10 cellular contexts compared by ENCODE assay signal in genomic region chr9:133116346-133117231, GRCh38. TPM values are rescaled to one million over a fixed set of nuclear protein-coding genes. Genes with fewer than 3 reads are reported as not detected.
DNase-seq lines count a peak whose midpoint lies in the region; ATAC-seq and TF ChIP-seq lines count a peak whose summit lies in the region.
"Had no signal": no experiment of that assay in that cellular context is flagged by ENCODE, and none has a peak within 500 bp of the region (broad histone marks: within the 10 kb centered on the region; RNA-seq: fewer than 3 reads in every experiment).

No MANE protein-coding gene starts in this region.

- H3K36me3 ChIP-seq in stomach: peaks cover 0 to 6% (median 6%) of the 10 kb centered on the region in 4 donors

- peak overlapping the region; percentile 85 for H3K27ac Mint-ChIP-seq in activated CD8-positive, alpha-beta T cell treated with anti-CD3 and anti-CD28 coated beads for 36 hours
- H3K27ac Mint-ChIP-seq in activated CD8-positive, alpha-beta T cell treated with anti-CD3 and anti-CD28 coated beads, Interleukin-2, amount 10 ng/mL, durations not matched to agents 7 days and 5 days: no peak overlapping the region
- peak overlapping the region; percentile 66 for H3K27ac Mint-ChIP-seq in activated naive CD8-positive, alpha-beta T cell treated with anti-CD3 and anti-CD28 coated beads for 36 hours

- H3K4me1 ChIP-seq in stomach: peaks cover 71 to 96% (median 91%) of the 10 kb centered on the region in 4 donors

- TF ChIP-seq EP300 in stomach (IDR thresholded peaks at IDR 0.05): no peak

- no peak for DNase-seq in activated CD8-positive, alpha-beta T cell treated with anti-CD3 and anti-CD28 coated beads for 36 hours
- DNase-seq in activated CD8-positive, alpha-beta T cell treated with anti-CD3 and anti-CD28 coated beads, Interleukin-2, amount 10 ng/mL, durations not matched to agents 7 days and 5 days: no peak
- no peak for DNase-seq in activated naive CD8-positive, alpha-beta T cell treated with anti-CD3 and anti-CD28 coated beads for 36 hours
- DNase-seq in left colon: peak in 1 of 2 donors; percentile 38
- DNase-seq in stomach: no peak
- DNase-seq in NCI-H524 (lab: John Stamatoyannopoulos, UW): no peak
- no peak for DNase-seq in HUDEP-2 (lab: John Stamatoyannopoulos, UW; ENCODE audit: unreplicated experiment in 76 of 76)
- DNase-seq: activated gamma-delta T cell treated with Interleukin-2 at 50 U/mL for 16 hours had no signal

- peak overlapping the region in 3 of 5 donors; percentile 12 to 94 (median 91) for H3K27ac ChIP-seq in stomach

- H3K27me3 ChIP-seq in stomach: no peaks in the 10 kb centered on the region

- H3K4me1 Mint-ChIP-seq in activated CD8-positive, alpha-beta T cell treated with anti-CD3 and anti-CD28 coated beads for 36 hours (ENCODE audit: low read depth): peaks cover 67% of the 10 kb centered on the region
- H3K4me1 Mint-ChIP-seq in activated CD8-positive, alpha-beta T cell treated with anti-CD3 and anti-CD28 coated beads, Interleukin-2, amount 10 ng/mL, durations not matched to agents 7 days and 5 days (ENCODE audit: low read depth): peaks cover 81% of the 10 kb centered on the region
- peaks cover 54% of the 10 kb centered on the region for H3K4me1 Mint-ChIP-seq in activated naive CD8-positive, alpha-beta T cell treated with anti-CD3 and anti-CD28 coated beads for 36 hours

- no peak for TF ChIP-seq POLR2A in stomach (IDR thresholded peaks at IDR 0.05)

- no peak for TF ChIP-seq CTCF in activated CD8-positive, alpha-beta T cell treated with anti-CD3 and anti-CD28 coated beads for 36 hours (IDR thresholded peaks at IDR 0.05)
- TF ChIP-seq CTCF in stomach (IDR thresholded peaks at IDR 0.05): no peak

- peaks cover 9% of the 10 kb centered on the region for H3K36me3 Mint-ChIP-seq in activated CD8-positive, alpha-beta T cell treated with anti-CD3 and anti-CD28 coated beads for 36 hours (ENCODE audit: low read depth)
- peaks cover 9% of the 10 kb centered on the region for H3K36me3 Mint-ChIP-seq in activated CD8-positive, alpha-beta T cell treated with anti-CD3 and anti-CD28 coated beads, Interleukin-2, amount 10 ng/mL, durations not matched to agents 7 days and 5 days (ENCODE audit: low read depth)
- H3K36me3 Mint-ChIP-seq in activated naive CD8-positive, alpha-beta T cell treated with anti-CD3 and anti-CD28 coated beads for 36 hours: peaks cover 2% of the 10 kb centered on the region

- H3K4me3 ChIP-seq in stomach: no peak overlapping the region

- POLR2A ChIA-PET in activated CD8-positive, alpha-beta T cell treated with anti-CD3 and anti-CD28 coated beads for 36 hours (lab: Charles Lee): interaction anchor here (0.7 to 2.5 kb wide), 6 partner anchors 8 to 29 kb away, joined by 3 to 11 read pairs (median 4); no protein-coding TSS in a partner anchor
- POLR2A ChIA-PET in activated CD8-positive, alpha-beta T cell treated with anti-CD3 and anti-CD28 coated beads, Interleukin-2, amount 10 ng/mL, durations not matched to agents 7 days and 5 days (lab: Charles Lee): interaction anchor here (1.2 to 2.8 kb wide), 4 partner anchors 17 to 232 kb away, joined by 5 to 17 read pairs (median 10); partner anchors contain the start of genes GTF3C5, MED22 and RPL7A

- H3K27me3 Mint-ChIP-seq in activated CD8-positive, alpha-beta T cell treated with anti-CD3 and anti-CD28 coated beads for 36 hours: no peaks in the 10 kb centered on the region
- no peaks in the 10 kb centered on the region for H3K27me3 Mint-ChIP-seq in activated CD8-positive, alpha-beta T cell treated with anti-CD3 and anti-CD28 coated beads, Interleukin-2, amount 10 ng/mL, durations not matched to agents 7 days and 5 days (ENCODE audit: low read depth)
- no peaks in the 10 kb centered on the region for H3K27me3 Mint-ChIP-seq in activated naive CD8-positive, alpha-beta T cell treated with anti-CD3 and anti-CD28 coated beads for 36 hours

- ATAC-seq in activated CD8-positive, alpha-beta T cell treated with anti-CD3 and anti-CD28 coated beads for 36 hours: no peak
- ATAC-seq in activated CD8-positive, alpha-beta T cell treated with anti-CD3 and anti-CD28 coated beads, Interleukin-2, amount 10 ng/mL, durations not matched to agents 7 days and 5 days: no peak
- peak; percentile 34 for ATAC-seq in left colon
- no peak for ATAC-seq in GM21381 (IDR thresholded peaks at IDR 0.05; ENCODE audit: unreplicated experiment)
- ATAC-seq: HCT116 had no signal

- 65 to 87% (median 80%) methylated on average over 10 to 20 of the region's 20 CpGs for WGBS in stomach, 5 donors

- H3K4me3 Mint-ChIP-seq in activated CD8-positive, alpha-beta T cell treated with anti-CD3 and anti-CD28 coated beads for 36 hours: no peak overlapping the region
- no peak overlapping the region for H3K4me3 Mint-ChIP-seq in activated CD8-positive, alpha-beta T cell treated with anti-CD3 and anti-CD28 coated beads, Interleukin-2, amount 10 ng/mL, durations not matched to agents 7 days and 5 days
- no peak overlapping the region for H3K4me3 Mint-ChIP-seq in activated naive CD8-positive, alpha-beta T cell treated with anti-CD3 and anti-CD28 coated beads for 36 hours

- H3K9me3 Mint-ChIP-seq in activated CD8-positive, alpha-beta T cell treated with anti-CD3 and anti-CD28 coated beads for 36 hours: no peaks in the 10 kb centered on the region
- H3K9me3 Mint-ChIP-seq in activated CD8-positive, alpha-beta T cell treated with anti-CD3 and anti-CD28 coated beads, Interleukin-2, amount 10 ng/mL, durations not matched to agents 7 days and 5 days (ENCODE audit: insufficient read depth): no peaks in the 10 kb centered on the region
- H3K9me3 Mint-ChIP-seq in activated naive CD8-positive, alpha-beta T cell treated with anti-CD3 and anti-CD28 coated beads for 36 hours: no peaks in the 10 kb centered on the region

- intact Hi-C loops in activated CD8-positive, alpha-beta T cell treated with anti-CD3 and anti-CD28 coated beads for 36 hours (cut with micrococcal nuclease): no loop called here
- intact Hi-C loops in left colon (cut with DNase I, micrococcal nuclease) (no loop called here), stomach (cut with DNase I; ENCODE audit: low total_unique reads) (no loop called here)

- no peaks in the 10 kb centered on the region for H3K9me3 ChIP-seq in stomach

- CTCF ChIA-PET in activated CD8-positive, alpha-beta T cell treated with anti-CD3 and anti-CD28 coated beads for 36 hours (lab: Charles Lee): interaction anchor here (0.6 to 22.4 kb wide), 7 partner anchors 10 to 1079 kb away, joined by 3 to 376 read pairs (median 3); no protein-coding TSS in a partner anchor
- CTCF ChIA-PET in activated CD8-positive, alpha-beta T cell treated with anti-CD3 and anti-CD28 coated beads, Interleukin-2, amount 10 ng/mL, durations not matched to agents 7 days and 5 days (lab: Charles Lee): interaction anchor here (1.0 to 22.3 kb wide), 6 partner anchors 9 to 68 kb away, joined by 3 to 421 read pairs (median 6); no protein-coding TSS in a partner anchor

RNA-seq across cellular contexts. Expression of gene RALGDS, which starts 4.5 kb away (rescaled TPM):
- 10 to 100 TPM; 80.5 to 88.2 TPM for total RNA-seq in activated CD8-positive, alpha-beta T cell treated with anti-CD3 and anti-CD28 coated beads for 36 hours
- 100 to 1,000 TPM in 1 of 2 experiments, 10 to 100 TPM in 1; 85.7 to 102 TPM for total RNA-seq in activated CD8-positive, alpha-beta T cell treated with anti-CD3 and anti-CD28 coated beads, Interleukin-2, amount 10 ng/mL, durations not matched to agents 7 days and 5 days
- total RNA-seq in activated naive CD8-positive, alpha-beta T cell treated with anti-CD3 and anti-CD28 coated beads for 36 hours: 10 to 100 TPM; 50.3 to 51.9 TPM
- total RNA-seq in left colon (10 to 100 TPM; 29.1 to 49.1 TPM), stomach (100 to 1,000 TPM in 1 of 5 donors, 10 to 100 TPM in 4; 29.4 to 242 (median 65.2) TPM)
- polyA plus RNA-seq in stomach: 10 to 100 TPM; 20.5 to 45.8 (median 32.8) TPM

RNA-seq across cellular contexts. Expression of gene GBGT1, which starts 47.1 kb away (rescaled TPM):
- 1 to 10 TPM; 3.6 to 4.1 TPM for total RNA-seq in activated CD8-positive, alpha-beta T cell treated with anti-CD3 and anti-CD28 coated beads for 36 hours
- total RNA-seq in activated CD8-positive, alpha-beta T cell treated with anti-CD3 and anti-CD28 coated beads, Interleukin-2, amount 10 ng/mL, durations not matched to agents 7 days and 5 days: 1 to 10 TPM; 3.1 to 4.1 TPM
- total RNA-seq in activated naive CD8-positive, alpha-beta T cell treated with anti-CD3 and anti-CD28 coated beads for 36 hours: 1 to 10 TPM; 1.6 to 2.9 TPM
- total RNA-seq in left colon (1 to 10 TPM; 4.9 to 5.5 TPM), stomach (10 to 100 TPM in 3 of 5 donors, 1 to 10 TPM in 2; 1.2 to 37.9 (median 21.3) TPM)
- polyA plus RNA-seq in stomach: 10 to 100 TPM; 12.5 to 24.2 (median 23.8) TPM

RNA-seq across cellular contexts. Expression of gene CEL, which starts 54.8 kb away (rescaled TPM):
- 1 to 10 TPM; 2.9 to 3.0 TPM for total RNA-seq in activated CD8-positive, alpha-beta T cell treated with anti-CD3 and anti-CD28 coated beads for 36 hours
- 1 to 10 TPM; 2.4 to 2.8 TPM for total RNA-seq in activated CD8-positive, alpha-beta T cell treated with anti-CD3 and anti-CD28 coated beads, Interleukin-2, amount 10 ng/mL, durations not matched to agents 7 days and 5 days
- total RNA-seq in activated naive CD8-positive, alpha-beta T cell treated with anti-CD3 and anti-CD28 coated beads for 36 hours: 1 to 10 TPM; 2.3 to 2.8 TPM
- total RNA-seq in left colon (1 to 10 TPM in 1 of 2 donors, under 1 TPM in 1; 0.64 to 2.4 TPM), stomach (1 to 10 TPM in 2 of 5 donors, not detected in 3; 1.2 to 2.0 TPM)
- polyA plus RNA-seq in stomach: 1 to 10 TPM; 1.4 to 9.9 (median 4.0) TPM
